ENCODE assay signal across 1 cellular context in genomic region chr9:2017459-2018161, GRCh38.
A peak's percentile ranks its signal among the peaks of the same experiment; 100 is the strongest.
TF ChIP-seq lines count a peak whose summit lies in the region.

No MANE protein-coding gene starts in this region.

TF ChIP-seq in GM12878, 131 proteins besides CTCF, POLR2A, EP300 and RAD21 (continued from another document and continues in another):
- TF ChIP-seq IKZF2 (IDR thresholded peaks at IDR 0.05) (peak in 1 of 2 experiments; percentile 39; a peak in 1 of 4 replicates), EGR1 (IDR thresholded peaks at IDR 0.05; ENCODE audit: borderline replicate concordance in 1 of 2, low read depth in 2 of 2, low read length in 2 of 2) (peak; percentile 14 to 49; a peak in 2 of 3 replicates), BHLHE40 (IDR thresholded peaks at IDR 0.05; ENCODE audit: borderline replicate concordance in 1 of 2, low read depth in 2 of 2, low read length in 1 of 2) (peak; percentile 50 to 85; a peak in 3 of 4 replicates), ASH2L (IDR thresholded peaks at IDR 0.05; ENCODE audit: borderline replicate concordance, low read depth) (no peak), RUNX3 (IDR thresholded peaks at IDR 0.05; ENCODE audit: low read length) (peak; percentile 69), RAD51 (IDR thresholded peaks at IDR 0.05) (no peak), E4F1 (IDR thresholded peaks at IDR 0.05; ENCODE audit: borderline replicate concordance, partially characterized antibody) (no peak), MAX (IDR thresholded peaks at IDR 0.05; ENCODE audit: low read depth, low read length) (peak; percentile 61), CHD2 (IDR thresholded peaks at IDR 0.05; ENCODE audit: borderline replicate concordance, low read depth, low read length) (peak; percentile 77), ZNF622 (IDR thresholded peaks at IDR 0.05) (no peak), SUZ12 (IDR thresholded peaks at IDR 0.05; ENCODE audit: unreplicated experiment) (no peak), SMAD1 (IDR thresholded peaks at IDR 0.05; ENCODE audit: low read depth, partially characterized antibody) (no peak), PBX3 (IDR thresholded peaks at IDR 0.05; ENCODE audit: insufficient replicate concordance, low read depth, low read length) (peak; percentile 24), LARP7 (IDR thresholded peaks at IDR 0.05) (peak; percentile 95), ZNF687 (IDR thresholded peaks at IDR 0.05) (peak; percentile 61; the same call in 1 of the 2 replicates), MLLT1 (IDR thresholded peaks at IDR 0.05) (peak; percentile 70; the same call in 1 of the 2 replicates), RELA (IDR thresholded peaks at IDR 0.05; ENCODE audit: borderline replicate concordance, partially characterized antibody) (peak; percentile 40), PAX5 (IDR thresholded peaks at IDR 0.05; ENCODE audit: borderline replicate concordance, low read depth, low read length) (peak; percentile 81; the same call in 1 of the 2 replicates), POU2F2 (IDR thresholded peaks at IDR 0.05; ENCODE audit: borderline replicate concordance, low read depth, low read length) (0 out of 3 replicates have a peak, but pooled peaks have one; percentile 51), MTA3 (IDR thresholded peaks at IDR 0.05; ENCODE audit: borderline replicate concordance, low read length) (0 out of 2 replicates have a peak, but pooled peaks have one; percentile 21), RELB (IDR thresholded peaks at IDR 0.05; ENCODE audit: low read depth) (peak; percentile 12; the same call in 1 of the 2 replicates), PKNOX1 (IDR thresholded peaks at IDR 0.05) (peak; percentile 58; the same call in 1 of the 2 replicates), NKRF (conservative IDR thresholded peaks at IDR 0.05) (peak; percentile 89), NR2F1 (conservative IDR thresholded peaks at IDR 0.05) (peak; percentile 48; the same call in 1 of the 2 replicates), BACH1 (IDR thresholded peaks at IDR 0.05; ENCODE audit: borderline replicate concordance) (peak; percentile 96), SIX5 (IDR thresholded peaks at IDR 0.05; ENCODE audit: low read depth, low read length, severe bottlenecking) (no peak), YY1 (IDR thresholded peaks at IDR 0.05; ENCODE audit: low read depth, low read length) (peak; percentile 88), CBX5 (IDR thresholded peaks at IDR 0.05; ENCODE audit: low read depth) (0 out of 2 replicates have a peak, but pooled peaks have one; percentile 41), CUX1 (IDR thresholded peaks at IDR 0.05; ENCODE audit: insufficient replicate concordance, low read depth, low read length) (no peak), SUPT20H (IDR thresholded peaks at IDR 0.05; ENCODE audit: borderline replicate concordance, control insufficient read depth, low read depth, low read length) (no peak), SMC3 (IDR thresholded peaks at IDR 0.05; ENCODE audit: borderline replicate concordance, low read length) (0 out of 2 replicates have a peak, but pooled peaks have one; percentile 10), STAT3 (IDR thresholded peaks at IDR 0.05; ENCODE audit: low read depth, low read length) (no peak), RB1 (IDR thresholded peaks at IDR 0.05; ENCODE audit: borderline replicate concordance) (peak; percentile 63; the same call in 1 of the 2 replicates)
